Comparison of ENCODE assay signal across 11 cellular contexts in the genomic region with DNA sequence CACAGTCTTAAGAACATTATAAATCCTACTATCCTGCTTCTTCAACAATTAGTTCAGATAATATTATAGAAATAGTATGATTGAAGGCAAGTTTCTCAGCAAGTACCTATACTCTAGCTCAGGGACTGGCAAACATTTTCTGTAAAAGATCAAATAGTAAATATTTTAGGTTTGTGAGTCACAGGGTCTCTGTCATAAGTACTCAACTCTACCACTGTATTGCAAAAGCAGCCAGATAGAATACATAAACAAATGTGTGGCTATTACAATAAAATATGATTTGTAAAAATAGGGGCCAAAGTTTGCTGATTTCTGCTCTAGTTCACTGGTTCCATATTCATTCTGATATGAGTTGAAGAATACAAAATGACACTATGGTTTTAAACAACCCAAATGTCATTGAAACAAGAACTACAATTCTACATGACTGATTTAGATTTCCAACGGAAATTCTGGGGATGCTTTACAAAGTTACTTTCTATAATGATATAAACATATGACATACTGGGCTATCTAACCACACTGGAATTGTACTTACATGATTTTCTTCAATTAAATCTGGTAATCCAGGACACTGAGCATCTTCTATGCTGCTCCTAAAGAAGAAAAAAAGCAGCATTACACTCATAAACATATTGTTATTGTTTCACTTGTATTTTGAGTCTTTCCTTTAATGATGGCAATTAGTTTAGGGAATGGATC.
"Had no signal": no experiment of that assay in that cellular context is flagged by ENCODE, and none has a peak within 500 bp of the region (broad histone marks: within the 10 kb centered on the region; RNA-seq: fewer than 3 reads in every experiment).

No MANE protein-coding gene starts in this region.

- FAIRE-seq: bronchial epithelial cell had no signal

- ATAC-seq: stimulated activated effector memory CD8-positive, alpha-beta T cell treated with anti-CD3 and anti-CD28 coated beads, Interleukin-12 subunit alpha, Interleukin-12 subunit beta, amount 100 ng/mL, for 72 hours; T-helper 17 cell; WTC11 had no signal

- H3K27me3 ChIP-seq: esophagus muscularis mucosa, ovary, tibial nerve, vagina had no signal

- H3K4me3 ChIP-seq: esophagus muscularis mucosa, ovary, skin epidermis, tibial nerve, vagina had no signal

- DNase-seq: activated CD4-positive, alpha-beta T cell treated with anti-CD3 and anti-CD28 coated beads, Interleukin-2, amount 10 ng/mL, durations not matched to agents 7 days and 5 days; hippocampal formation; ovary; T-helper 17 cell had no signal

- H3K4me1 ChIP-seq: esophagus muscularis mucosa, tibial nerve, vagina had no signal

- H3K27ac ChIP-seq: esophagus muscularis mucosa, ovary, skin epidermis, tibial nerve, vagina had no signal

- H3K36me3 ChIP-seq: ovary, vagina had no signal

- H3K9me3 ChIP-seq: esophagus muscularis mucosa, ovary, tibial nerve, vagina had no signal
